ENCODE assay signal across 24 cellular contexts in genomic region chr7:18755793-18756192, GRCh38.
"Had no signal": no experiment of that assay in that cellular context is flagged by ENCODE, and none has a peak within 500 bp of the region (broad histone marks: within the 10 kb centered on the region; RNA-seq: fewer than 3 reads in every experiment).

No MANE protein-coding gene starts in this region.

- ATAC-seq: left colon; mucosa of descending colon; naive thymus-derived CD4-positive, alpha-beta T cell; natural killer cell treated with Interleukin-12 subunit alpha and Interleukin-12 subunit beta and Interleukin-15 and Interleukin-18, amount 100 ng/mL, for 72 hours; right lobe of liver; stimulated activated naive B cell treated with anti-CD40 and anti-IgM and Interleukin-4, amounts not matched to agents 10 μg/mL and 1 μg/mL and 100 μg/mL, for 72 hours; stimulated activated naive CD8-positive, alpha-beta T cell treated with anti-CD3 and anti-CD28 coated beads, Interleukin-15, Interleukin-2, amounts not matched to agents 100 U/mL and 50 U/mL, for 24 hours had no signal

- H3K36me3 ChIP-seq: left ventricle myocardium inferior, ovary, right atrium auricular region, right lobe of liver, stomach, transverse colon, upper lobe of left lung, vagina had no signal

- H3K9me3 ChIP-seq: left ventricle myocardium inferior, mucosa of descending colon, ovary, right atrium auricular region, right lobe of liver, stomach, transverse colon, upper lobe of left lung, vagina had no signal

- H3K27me3 ChIP-seq: ovary, right atrium auricular region, right lobe of liver, stomach, transverse colon, upper lobe of left lung, vagina had no signal

- H3K27ac ChIP-seq: left ventricle myocardium inferior, ovary, right atrium auricular region, right lobe of liver, stomach, transverse colon, upper lobe of left lung, vagina had no signal

- H3K4me1 ChIP-seq: left ventricle myocardium inferior, right atrium auricular region, right lobe of liver, transverse colon, upper lobe of left lung had no signal

- DNase-seq: hypothalamus; immature natural killer cell; kidney; left colon; left ventricle myocardium inferior; midbrain; mucosa of descending colon; naive thymus-derived CD4-positive, alpha-beta T cell; ovary; right lobe of liver; stimulated activated CD4-positive, alpha-beta T cell treated with anti-CD3 and anti-CD28 coated beads, Interleukin-12 subunit alpha, Interleukin-12 subunit beta, amount 100 ng/mL, for 4 hours; stimulated activated CD4-positive, alpha-beta T cell treated with anti-CD3 and anti-CD28 coated beads, Interleukin-15, amount 100 ng/mL, for 24 hours; stimulated activated CD4-positive, alpha-beta T cell treated with anti-CD3 and anti-CD28 coated beads, Interleukin-2, amount 100 ng/mL, for 24 hours; stimulated activated CD4-positive, alpha-beta T cell treated with anti-CD3 and anti-CD28 coated beads, Interleukin-4, amount 100 ng/mL, for 1 hour; stimulated activated naive B cell treated with anti-CD40 and anti-IgM and Interleukin-4, amounts not matched to agents 10 μg/mL and 1 μg/mL and 100 μg/mL, for 72 hours; stimulated activated naive CD8-positive, alpha-beta T cell treated with anti-CD3 and anti-CD28 coated beads, Interleukin-15, Interleukin-2, amounts not matched to agents 100 U/mL and 50 U/mL, for 24 hours; stomach; transverse colon; upper lobe of left lung had no signal

- H3K4me3 ChIP-seq: left ventricle myocardium inferior, lung, mucosa of descending colon, ovary, right atrium auricular region, right lobe of liver, skin epidermis, stomach, transverse colon, upper lobe of left lung, vagina had no signal
